In genomic region chr13:102470283-102470920, GRCh38 we compare ENCODE assay signal across 2 cellular contexts.
TF ChIP-seq lines count a peak whose summit lies in the region.

No MANE protein-coding gene starts in this region.

TF ChIP-seq in GM23338, 12 proteins besides CTCF, POLR2A, EP300 and RAD21:
- TF ChIP-seq EZH2phosphoT487 (IDR thresholded peaks at IDR 0.05; ENCODE audit: unreplicated experiment) (no peak), EZH2 (IDR thresholded peaks at IDR 0.05; ENCODE audit: low read depth, unreplicated experiment) (no peak), ETS1 (IDR thresholded peaks at IDR 0.05) (no peak), ZNF114 (CRISPR knock-in tag; IDR thresholded peaks at IDR 0.05) (no peak), REST (IDR thresholded peaks at IDR 0.05; ENCODE audit: unreplicated experiment) (no peak), NANOG (IDR thresholded peaks at IDR 0.05; ENCODE audit: borderline replicate concordance) (no peak), JUNB (IDR thresholded peaks at IDR 0.05; ENCODE audit: unreplicated experiment) (no peak), ZNF462 (CRISPR knock-in tag; IDR thresholded peaks at IDR 0.05) (no peak)

TF ChIP-seq in H1, 55 proteins besides CTCF, POLR2A, EP300 and RAD21:
- TF ChIP-seq CREB1 (IDR thresholded peaks at IDR 0.05) = no peak
TF ChIP-seq in H1: peak in this region for 0.
